In the genomic region with DNA sequence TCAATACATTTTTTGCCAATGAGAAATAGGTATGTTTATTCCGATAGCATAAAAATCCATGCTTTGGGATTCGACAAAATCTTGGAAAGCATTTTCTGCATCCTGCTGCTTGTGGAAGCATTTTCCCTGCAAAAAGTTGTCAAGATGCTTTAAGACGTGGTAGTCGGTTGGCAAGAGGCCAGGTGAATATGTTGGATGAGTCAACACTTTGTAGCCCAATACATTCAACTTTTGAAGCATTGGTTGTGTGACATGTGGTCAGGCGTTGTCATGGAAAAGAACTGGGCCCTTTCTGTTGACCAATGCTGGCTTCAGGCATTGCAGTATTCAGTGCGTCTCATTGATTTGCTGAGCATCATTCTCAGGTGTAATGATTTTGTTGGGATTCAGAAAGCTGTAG, we compare ENCODE assay signal across 12 cellular contexts.
"Had no signal": no experiment of that assay in that cellular context is flagged by ENCODE, and none has a peak within 500 bp of the region (broad histone marks: within the 10 kb centered on the region; RNA-seq: fewer than 3 reads in every experiment).

No MANE protein-coding gene starts in this region.

- H3K79me2 ChIP-seq: hepatocyte had no signal

- H3K4me2 ChIP-seq: hepatocyte, smooth muscle cell had no signal

- H3K9me3 ChIP-seq: ovary, tibial artery had no signal

- H3K27ac ChIP-seq: epithelial cell of prostate, hepatocyte, ovary, tibial artery had no signal

- H3K27me3 ChIP-seq: hepatocyte, ovary, tibial artery had no signal

- H3K36me3 ChIP-seq: ovary, tibial artery had no signal

- H2AFZ ChIP-seq: hepatocyte had no signal

- H3K4me1 ChIP-seq: tibial artery had no signal

- H3K4me3 ChIP-seq: hepatocyte, ovary, smooth muscle cell, tibial artery had no signal

- DNase-seq: activated CD4-positive, alpha-beta T cell treated with anti-CD3 and anti-CD28 coated beads for 4 hours; activated naive CD4-positive, alpha-beta T cell; cortex of kidney; effector memory CD4-positive, alpha-beta T cell; kidney glomerular epithelial cell; ovary; retina; T-helper 1 cell; tibial artery had no signal
